In the genomic region with DNA sequence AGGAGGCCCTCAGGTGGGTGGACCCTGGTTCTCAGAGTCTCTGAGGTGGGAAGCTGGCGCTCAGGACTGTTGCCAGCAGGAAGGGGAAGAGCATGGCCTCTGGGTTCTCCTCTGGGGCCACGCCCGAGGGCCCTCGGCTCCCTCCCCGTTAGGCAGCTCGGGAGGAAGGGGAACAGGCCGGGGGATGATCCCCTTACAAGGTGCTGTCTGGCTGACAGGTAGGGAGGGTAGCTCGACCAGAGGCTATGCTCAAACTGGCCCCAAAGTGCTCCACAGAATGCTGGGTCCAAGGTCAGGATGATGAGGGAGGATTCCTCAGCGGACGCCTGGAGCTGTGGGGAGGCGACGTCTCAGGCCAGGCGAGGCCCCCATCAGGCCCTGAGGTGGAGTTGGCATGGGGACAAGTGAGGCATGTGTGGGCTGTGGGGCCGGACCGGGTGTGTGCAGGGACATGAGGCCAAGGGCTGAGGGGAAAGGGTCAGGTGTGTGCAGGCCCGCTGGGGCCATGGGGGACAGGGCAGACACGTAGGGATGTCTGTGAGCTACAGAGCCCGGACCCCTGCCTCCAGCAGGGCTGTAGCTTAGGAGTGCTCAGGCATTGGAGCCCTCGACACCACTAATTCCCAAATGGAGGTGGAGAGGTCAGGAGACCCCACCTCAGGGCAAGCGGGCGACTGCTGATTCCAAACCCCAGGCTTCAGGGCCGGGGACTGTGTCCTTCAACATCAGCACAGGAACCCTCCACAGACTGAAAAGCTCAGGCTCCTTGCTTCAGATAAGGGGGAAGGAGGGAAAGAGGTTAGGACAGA, we compare ENCODE assay signal across 8 cellular contexts. TPM values are rescaled to one million over a fixed set of nuclear protein-coding genes. Genes with fewer than 3 reads are reported as not detected.
DNase-seq lines count a peak whose midpoint lies in the region; ATAC-seq and TF ChIP-seq lines count a peak whose summit lies in the region.

No MANE protein-coding gene starts in this region.

- no peak for DNase-seq in brain microvascular endothelial cell
- DNase-seq in right lobe of liver: no peak
- no peak for DNase-seq in dedifferentiated amniotic fluid mesenchymal stem cell (ENCODE audit: extremely low spot score)
- no peak for DNase-seq in hippocampal formation (lab: John Stamatoyannopoulos, UW)

- peaks cover 39% of the 10 kb centered on the region for H3K27me3 ChIP-seq in BLaER1
- H3K27me3 ChIP-seq in HUES64 (ENCODE audit: insufficient read depth, low read length): peaks cover 68% of the 10 kb centered on the region
- H3K27me3 ChIP-seq in brain microvascular endothelial cell (replicated peaks): no peaks in the 10 kb centered on the region
- peaks cover 0 to 13% of the 10 kb centered on the region in 2 donors for H3K27me3 ChIP-seq in right lobe of liver

- WGBS in HUES64: 55% methylated on average over 22 of the region's 22 CpGs
- WGBS in right lobe of liver (ENCODE audit: insufficient coverage, low coverage, low lambda C conversion rate, missing lambda C conversion rate): 19% methylated on average over 4 of the region's 22 CpGs

- H3K27ac ChIP-seq in BLaER1: peak overlapping the region; percentile 49; the same call in 1 of the 2 replicates
- H3K27ac ChIP-seq in HUES64 (ENCODE audit: low read depth, low read length): no peak overlapping the region
- no peak overlapping the region for H3K27ac ChIP-seq in brain microvascular endothelial cell
- no peak overlapping the region for H3K27ac ChIP-seq in right lobe of liver

- peaks cover 37% of the 10 kb centered on the region for H3K4me1 ChIP-seq in BLaER1
- H3K4me1 ChIP-seq in HUES64 (ENCODE audit: insufficient read depth, low read length): peaks cover 7% of the 10 kb centered on the region
- peaks cover 0 to 12% (median 3%) of the 10 kb centered on the region in 4 donors for H3K4me1 ChIP-seq in right lobe of liver

- TF ChIP-seq POLR2A in right lobe of liver (IDR thresholded peaks at IDR 0.05): no peak

- in situ Hi-C loops in brain microvascular endothelial cell (cut with HindIII; ENCODE audit: low pct_ligation_motif_present, low sequenced_read_pairs): no loop called here

- peak overlapping the region; percentile 75 for H3K4me3 ChIP-seq in BLaER1
- H3K4me3 ChIP-seq in HUES64 (ENCODE audit: low read length): peak overlapping the region; percentile 74
- H3K4me3 ChIP-seq in brain microvascular endothelial cell (ENCODE audit: low read depth, low read length): peak overlapping the region; percentile 57
- peak overlapping the region in 2 of 3 donors; percentile 50 to 52 for H3K4me3 ChIP-seq in right lobe of liver

- H3K36me3 ChIP-seq in BLaER1 (no peaks in the 10 kb centered on the region), HUES64 (ENCODE audit: insufficient read depth, low read length) (no peaks in the 10 kb centered on the region), brain microvascular endothelial cell (replicated peaks) (no peaks in the 10 kb centered on the region), right lobe of liver (no peaks in the 10 kb centered on the region)

- peak overlapping the region; percentile 97 for H3K4me2 ChIP-seq in BLaER1

- H4K20me1 ChIP-seq in BLaER1: no peaks in the 10 kb centered on the region

- TF ChIP-seq CTCF in brain microvascular endothelial cell (IDR thresholded peaks at IDR 0.05; ENCODE audit: low read depth, low read length, missing control alignments) (no peak), right lobe of liver (IDR thresholded peaks at IDR 0.05) (no peak)

- H3K9me3 ChIP-seq in BLaER1 (peaks cover 5% of the 10 kb centered on the region; the same call in 1 of the 2 replicates), HUES64 (ENCODE audit: insufficient read depth, low read depth, low read length) (no peaks in the 10 kb centered on the region), right lobe of liver (peaks cover 0 to 6% (median 0%) of the 10 kb centered on the region in 4 donors)

- peak overlapping the region; percentile 75; the same call in 1 of the 2 replicates for H3K9ac ChIP-seq in BLaER1
- peak overlapping the region; percentile 54; the same call in 1 of the 2 replicates for H3K9ac ChIP-seq in HUES64 (ENCODE audit: low read depth, low read length)

- ATAC-seq in right lobe of liver (peak; percentile 17 to 23 (median 18)), HG02759 (IDR thresholded peaks at IDR 0.05; ENCODE audit: unreplicated experiment) (no peak), GM18502 (IDR thresholded peaks at IDR 0.05; ENCODE audit: poor library complexity, unreplicated experiment) (no peak)

- intact Hi-C loops in right lobe of liver (cut with DNase I): no loop called here

RNA-seq across cellular contexts. Expression of gene POLL, which starts 17.1 kb away (rescaled TPM):
- polyA plus RNA-seq in HUES64 (2013, experiment 1 of 2): 17.2 TPM
- polyA plus RNA-seq in HUES64 (2013, experiment 2 of 2): 18.5 TPM
- total RNA-seq in right lobe of liver: 10 to 100 TPM in 4 of 6 experiments, 1 to 10 TPM in 2; 8.4 to 15.5 (median 13.2) TPM

RNA-seq across cellular contexts. Expression of gene DPCD, which starts 17.2 kb away (rescaled TPM):
- 25.2 TPM for polyA plus RNA-seq in HUES64 (2013, experiment 1 of 2)
- polyA plus RNA-seq in HUES64 (2013, experiment 2 of 2): 26.9 TPM
- total RNA-seq in right lobe of liver: 1 to 10 TPM; 2.2 to 4.3 (median 3.5) TPM

Comparison
In these comparisons a context has a peak if more than half of its experiments do, and no peak if none do; other contexts are left out.
1. ATAC-seq: peak in right lobe of liver (4 of 4); none in HG02759 (single experiment) and GM18502 (single experiment).
2. Peak in every context shown above with its lines, with median percentiles within 50 percentile points of each other: H3K4me3 ChIP-seq.